In genomic region chr10:100529473-100530298, GRCh38 we compare ENCODE assay signal across 8 cellular contexts. TPM values are rescaled to one million over a fixed set of nuclear protein-coding genes. Genes with fewer than 3 reads are reported as not detected.
DNase-seq lines count a peak whose midpoint lies in the region; ATAC-seq and TF ChIP-seq lines count a peak whose summit lies in the region.

Gene NDUFB8 (minus strand): TSS chr10:100529871. CDS start chr10:100529851, 20 bp downstream.

- 1% methylated on average over 43 of the region's 43 CpGs for WGBS in heart right ventricle, 2 donors
- 0 to 1% methylated on average over 35 to 43 of the region's 43 CpGs for WGBS in upper lobe of left lung, 2 donors

- H3K27me3 Mint-ChIP-seq in T-helper 17 cell (no peaks in the 10 kb centered on the region), progenitor cell of endocrine pancreas (no peaks in the 10 kb centered on the region)

- H3K4me3 ChIP-seq in HCT116 (replicated peaks in 1 of 2; ENCODE audit: low read depth in 1 of 2, low read length in 2 of 2) (peak within 1 kb of the TSS; percentile 77 to 94), heart right ventricle (peak within 1 kb of the TSS; percentile 69 to 98 (median 90)), upper lobe of left lung (peak within 1 kb of the TSS; percentile 83 to 95 (median 86))

- peaks cover 45% of the 10 kb centered on the region for H3K79me2 ChIP-seq in HCT116 (ENCODE audit: insufficient read depth, low read length)

- no peaks in the 10 kb centered on the region for H3K9me3 ChIP-seq in HCT116 (ENCODE audit: control insufficient read depth in 1 of 2, insufficient read depth in 1 of 2, low read depth in 1 of 2, low read length in 2 of 2)
- H3K9me3 ChIP-seq in T-helper 17 cell (ENCODE audit: control insufficient read depth, low read length, poor library complexity, severe bottlenecking), result no peaks in the 10 kb centered on the region
- no peaks in the 10 kb centered on the region for H3K9me3 ChIP-seq in heart right ventricle
- no peaks in the 10 kb centered on the region for H3K9me3 ChIP-seq in upper lobe of left lung

- RAD21 ChIA-PET in HCT116 (lab: Charles Lee; ENCODE audit: low non-redundant PET in 1 of 2, low total read pairs in 2 of 2, uncharacterized antibody in 2 of 2, unreplicated experiment in 2 of 2), result no interaction called here

- no peaks in the 10 kb centered on the region for H3K9me3 Mint-ChIP-seq in progenitor cell of endocrine pancreas (ENCODE audit: low read depth)

- DNase-seq in DMS53 treated with DMSO at 0.1 percent for 48 hours (lab: John Stamatoyannopoulos, UW; ENCODE audit: unreplicated experiment) (peak; percentile 74), HCT116 (ENCODE audit: low read depth, low spot score) (peak; percentile 81), NCI-H1694 treated with DMSO at 0.1 percent for 48 hours (lab: John Stamatoyannopoulos, UW) (peak; percentile 43), T-helper 17 cell (peak; percentile 71 to 83 (median 74)), amniotic epithelial cell (ENCODE audit: low read depth) (peak; percentile 65), heart right ventricle (peak; percentile 91 to 92), progenitor cell of endocrine pancreas (ENCODE audit: low spot score, unreplicated experiment) (peak; percentile 77), upper lobe of left lung (peak; percentile 89 to 95)

- CTCF ChIA-PET in HCT116 (lab: Charles Lee), result interaction anchor here (2.0 kb wide), 2 partner anchors 11 to 349 kb away, joined by 5 to 14 read pairs; no protein-coding TSS in a partner anchor

- POLR2A ChIA-PET in HCT116 (lab: Charles Lee), result no interaction called here

- H3K4me3 Mint-ChIP-seq in T-helper 17 cell, result peak within 1 kb of the TSS; percentile 98
- H3K4me3 Mint-ChIP-seq in progenitor cell of endocrine pancreas (ENCODE audit: low read depth), result peak within 1 kb of the TSS; percentile 99

- peak within 1 kb of the TSS; percentile 73 for H3K4me2 ChIP-seq in HCT116 (ENCODE audit: low read length)

- H3K4me1 Mint-ChIP-seq in T-helper 17 cell, result peaks cover 24% of the 10 kb centered on the region
- H3K4me1 Mint-ChIP-seq in progenitor cell of endocrine pancreas (ENCODE audit: low read depth), result peaks cover 16% of the 10 kb centered on the region

- peaks cover 7 to 18% of the 10 kb centered on the region in 2 experiments; a peak in 3 of 4 replicates for H3K4me1 ChIP-seq in HCT116 (ENCODE audit: control insufficient read depth in 1 of 2, insufficient read depth in 2 of 2, low read length in 2 of 2)
- peaks cover 6 to 29% (median 24%) of the 10 kb centered on the region in 9 donors for H3K4me1 ChIP-seq in heart right ventricle
- peaks cover 17 to 21% (median 20%) of the 10 kb centered on the region in 4 donors for H3K4me1 ChIP-seq in upper lobe of left lung

- intact Hi-C loops in HCT116 (cut with micrococcal nuclease), result no loop called here
- intact Hi-C loops in heart right ventricle (cut with DNase I), result no loop called here

- TF ChIP-seq POLR2A in HCT116 (IDR thresholded peaks at IDR 0.05; ENCODE audit: borderline replicate concordance, extremely low read depth, insufficient read depth, insufficient read length), result peak; percentile 91
- TF ChIP-seq POLR2A in upper lobe of left lung (IDR thresholded peaks at IDR 0.05), result peak in 3 of 4 donors; percentile 39 to 69 (median 59)

- BruUV-seq in HCT116 (replicated peaks; lab: Mats Ljungman, UMichigan), result no TSS peak

- H3K27ac ChIP-seq in HCT116 (ENCODE audit: low read depth, low read length) (peak within 1 kb of the TSS; percentile 79), heart right ventricle (peak within 1 kb of the TSS; percentile 84 to 95 (median 88)), upper lobe of left lung (peak within 1 kb of the TSS; percentile 57 to 89 (median 83))

- H3K27ac Mint-ChIP-seq in T-helper 17 cell (peak within 1 kb of the TSS; percentile 98), progenitor cell of endocrine pancreas (peak within 1 kb of the TSS; percentile 95)

- no peak for TF ChIP-seq EP300 in upper lobe of left lung (IDR thresholded peaks at IDR 0.05)

- H3K36me3 Mint-ChIP-seq in T-helper 17 cell (ENCODE audit: low read depth) (peaks cover 5% of the 10 kb centered on the region), progenitor cell of endocrine pancreas (ENCODE audit: insufficient read depth) (peaks cover 7% of the 10 kb centered on the region)

- H4K20me1 ChIP-seq in HCT116 (ENCODE audit: insufficient read depth), result no peaks in the 10 kb centered on the region

- H3K9me2 ChIP-seq in HCT116 (ENCODE audit: insufficient read depth), result no peaks in the 10 kb centered on the region

- ATAC-seq in HCT116, result peak; percentile 88
- ATAC-seq in T-helper 17 cell, result peak; percentile 80
- ATAC-seq in heart right ventricle, result peak; percentile 89 to 98 (median 96)
- peak; percentile 86 to 96 for ATAC-seq in upper lobe of left lung (ENCODE audit: low FRiP score in 2 of 2)

- H3K36me3 ChIP-seq in HCT116 (ENCODE audit: control insufficient read depth in 1 of 2, insufficient read depth in 2 of 2, low read length in 2 of 2) (peaks cover 22 to 25% of the 10 kb centered on the region in 2 experiments), heart right ventricle (peaks cover 0 to 36% (median 17%) of the 10 kb centered on the region in 9 donors), upper lobe of left lung (peaks cover 17 to 27% (median 21%) of the 10 kb centered on the region in 4 donors)

- H3K9ac ChIP-seq in HCT116 (ENCODE audit: low read length), result peak within 1 kb of the TSS; percentile 91

- H3K27me3 ChIP-seq in HCT116 (ENCODE audit: insufficient read depth, low read length) (no peaks in the 10 kb centered on the region), heart right ventricle (no peaks in the 10 kb centered on the region), upper lobe of left lung (no peaks in the 10 kb centered on the region)

- TF ChIP-seq CTCF in HCT116 (IDR thresholded peaks at IDR 0.05 in 2 of 3, conservative IDR thresholded peaks at IDR 0.05 in 1 of 3; ENCODE audit: borderline replicate concordance in 1 of 3, insufficient read depth in 1 of 3, low read depth in 2 of 3, low read length in 2 of 3) (no peak), heart right ventricle (IDR thresholded peaks at IDR 0.05) (no peak), progenitor cell of endocrine pancreas (IDR thresholded peaks at IDR 0.05; ENCODE audit: unreplicated experiment) (no peak), upper lobe of left lung (IDR thresholded peaks at IDR 0.05) (peak in 2 of 6 experiments; percentile 6 to 33)

- no peak for TF ChIP-seq RAD21 in HCT116 (IDR thresholded peaks at IDR 0.05; ENCODE audit: low read depth)

- H2AFZ ChIP-seq in HCT116 (ENCODE audit: low read depth, low read length, poor library complexity, severe bottlenecking), result peak within 1 kb of the TSS; percentile 50

TF ChIP-seq in HCT116, 20 proteins besides CTCF, POLR2A, EP300 and RAD21:
- peak; percentile 75; the same call in 1 of the 2 replicates for TF ChIP-seq SIN3A (IDR thresholded peaks at IDR 0.05; ENCODE audit: low read depth)
- peak; percentile 46; the same call in 1 of the 2 replicates for TF ChIP-seq SP1 (IDR thresholded peaks at IDR 0.05; ENCODE audit: low read depth)
- peak; percentile 95 for TF ChIP-seq POLR2AphosphoS5 (IDR thresholded peaks at IDR 0.05; ENCODE audit: low read depth, low read length)
- peak; percentile 21 for TF ChIP-seq TCF7L2 (IDR thresholded peaks at IDR 0.05; ENCODE audit: borderline replicate concordance, extremely low read depth, insufficient read depth, insufficient read length)
- peak; percentile 82 for TF ChIP-seq ZBTB33 (IDR thresholded peaks at IDR 0.05; ENCODE audit: extremely low read depth, insufficient replicate concordance, low read length)
- TF ChIP-seq, protein P1, sequence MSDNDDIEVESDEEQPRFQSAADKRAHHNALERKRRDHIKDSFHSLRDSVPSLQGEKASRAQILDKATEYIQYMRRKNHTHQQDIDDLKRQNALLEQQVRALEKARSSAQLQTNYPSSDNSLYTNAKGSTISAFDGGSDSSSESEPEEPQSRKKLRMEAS (IDR thresholded peaks at IDR 0.05), result peak; percentile 70; the same call in 1 of the 2 replicates
- peak; percentile 70 for TF ChIP-seq ZFX (IDR thresholded peaks at IDR 0.05)
- no peak for TF ChIP-seq EZH2 (IDR thresholded peaks at IDR 0.05)
- no peak for TF ChIP-seq JUND (IDR thresholded peaks at IDR 0.05)
- TF ChIP-seq YY1 (IDR thresholded peaks at IDR 0.05; ENCODE audit: extremely low read depth, insufficient replicate concordance, low read depth, low read length), result peak; percentile 96
- TF ChIP-seq EZH2phosphoT487 (IDR thresholded peaks at IDR 0.05; ENCODE audit: borderline replicate concordance), result no peak

RNA-seq across cellular contexts. Expression of gene NDUFB8, which starts in this region (rescaled TPM):
- total RNA-seq in HCT116 (2021; ENCODE audit: unreplicated experiment) (243 TPM), T-helper 17 cell (100 to 1,000 TPM; 142 to 159 TPM), heart right ventricle (100 to 1,000 TPM; 321 to 498 (median 422) TPM), progenitor cell of endocrine pancreas (159 and 167 TPM in 2 replicates), upper lobe of left lung (100 to 1,000 TPM; 110 to 152 (median 137) TPM)
- polyA plus RNA-seq in HCT116 (2012), result 253 and 361 TPM in 2 replicates
- 100 to 1,000 TPM; 750 to 915 TPM for polyA plus RNA-seq in heart right ventricle

Comparison
In these comparisons a context has a peak if more than half of its experiments do, and no peak if none do; other contexts are left out.
1. Peak in every context shown above with its lines: DNase-seq, ATAC-seq, H3K4me3 ChIP-seq and H3K27ac ChIP-seq.